9 cellular contexts compared by ENCODE assay signal in genomic region chrX:131783555-131784338, GRCh38.
DNase-seq lines count a peak whose midpoint lies in the region; ATAC-seq, FAIRE-seq and TF ChIP-seq lines count a peak whose summit lies in the region.
"Had no signal": no experiment of that assay in that cellular context is flagged by ENCODE, and none has a peak within 500 bp of the region (broad histone marks: within the 10 kb centered on the region; RNA-seq: fewer than 3 reads in every experiment).

No MANE protein-coding gene starts in this region.

- no peak for TF ChIP-seq POLR2A in GM12878 (IDR thresholded peaks at IDR 0.05; ENCODE audit: low read depth, low read length)

- CTCF ChIA-PET in GM12878 (lab: Yijun Ruan, JAX) = interaction anchor here (0.7 to 2.8 kb wide), 7 partner anchors 10 to 273 kb away, joined by 3 to 11 read pairs (median 4); no protein-coding TSS in a partner anchor

- H3K27me3 ChIP-seq in GM12878 (replicated peaks in 1 of 2; ENCODE audit: control insufficient read depth in 2 of 2, insufficient read depth in 2 of 2, low read length in 1 of 2) = no peaks in the 10 kb centered on the region

- no peaks in the 10 kb centered on the region for H3K4me1 Mint-ChIP-seq in stimulated activated naive CD8-positive, alpha-beta T cell treated with anti-CD3 and anti-CD28 coated beads, Interleukin-15, amount 100 ng/mL, for 72 hours

- peak; percentile 97 for DNase-seq in HT-29 (ENCODE audit: low spot score)
- DNase-seq in GM12878 (ENCODE audit: low read depth, low spot score) = peak; percentile 90
- DNase-seq in retinal pigment epithelial cell (ENCODE audit: low read depth) = no peak
- no peak for DNase-seq in EL
- DNase-seq in occipital lobe (lab: John Stamatoyannopoulos, UW) = no peak
- no peak for DNase-seq in stimulated activated naive CD8-positive, alpha-beta T cell treated with anti-CD3 and anti-CD28 coated beads, Interleukin-15, amount 100 ng/mL, for 72 hours

- 17% methylated on average over 15 of the region's 15 CpGs for WGBS in GM12878 (ENCODE audit: insufficient coverage, insufficient replicate concordance, low lambda C conversion rate, missing lambda C conversion rate)

- TF ChIP-seq RAD21 in GM12878 (IDR thresholded peaks at IDR 0.05; ENCODE audit: insufficient read depth, low read depth, low read length) = peak; percentile 77

- no peaks in the 10 kb centered on the region for H4K20me1 ChIP-seq in GM12878 (ENCODE audit: control insufficient read depth, insufficient read depth)

- H3K27ac ChIP-seq in GM12878 (ENCODE audit: control insufficient read depth, insufficient read depth) = no peak overlapping the region

- ATAC-seq in GM18858 (IDR thresholded peaks at IDR 0.05; ENCODE audit: unreplicated experiment) = peak; percentile 53
- peak; percentile 74 for ATAC-seq in GM12878
- ATAC-seq in GM19455 (IDR thresholded peaks at IDR 0.05; ENCODE audit: unreplicated experiment) = no peak
- ATAC-seq in stimulated activated naive CD8-positive, alpha-beta T cell treated with anti-CD3 and anti-CD28 coated beads, Interleukin-15, amount 100 ng/mL, for 72 hours = no peak

- POLR2A ChIA-PET in GM12878 (lab: Charles Lee) = interaction anchor here (0.6 kb wide), 1 partner anchor 781 kb away, joined by 3 read pairs; no protein-coding TSS in a partner anchor

- peak; percentile 68 for FAIRE-seq in GM12878 (lab: Jason Lieb, UNC)
- FAIRE-seq: islet of Langerhans had no signal

- no peaks in the 10 kb centered on the region for H3K9me3 Mint-ChIP-seq in stimulated activated naive CD8-positive, alpha-beta T cell treated with anti-CD3 and anti-CD28 coated beads, Interleukin-15, amount 100 ng/mL, for 72 hours

- TF ChIP-seq CTCF in GM12878 (IDR thresholded peaks at IDR 0.05 in 2 of 3, conservative IDR thresholded peaks at IDR 0.05 in 1 of 3; ENCODE audit: control insufficient read depth in 2 of 3, extremely low read depth in 1 of 3, insufficient read depth in 1 of 3, low read depth in 3 of 3, low read length in 3 of 3) = peak; percentile 41 to 71 (median 51); a peak in 5 of 6 replicates
- TF ChIP-seq CTCF in retinal pigment epithelial cell (conservative IDR thresholded peaks at IDR 0.05; ENCODE audit: low read depth, low read length) = peak; percentile 28

- H3K79me2 ChIP-seq in GM12878 (ENCODE audit: control insufficient read depth, insufficient read depth, low read length) = no peaks in the 10 kb centered on the region

- intact Hi-C loops in GM12878 (cut with micrococcal nuclease; ENCODE audit: unreplicated experiment) = loop anchor here (1.0 to 5.0 kb wide), 2 partner anchors 9 to 39 kb away; no protein-coding TSS in a partner anchor

- H3K9ac ChIP-seq in GM12878 (ENCODE audit: control insufficient read depth, insufficient read depth, low read length) = no peak overlapping the region

- H3K27me3 Mint-ChIP-seq in stimulated activated naive CD8-positive, alpha-beta T cell treated with anti-CD3 and anti-CD28 coated beads, Interleukin-15, amount 100 ng/mL, for 72 hours = no peaks in the 10 kb centered on the region

- no TSS peak for BruUV-seq in GM12878 (replicated peaks; lab: Mats Ljungman, UMichigan)

- SMC1A ChIA-PET in GM12878 (lab: Charles Lee; ENCODE audit: uncharacterized antibody, unreplicated experiment) = interaction anchor here (1.7 kb wide), 1 partner anchor 19 kb away, joined by 5 read pairs; no protein-coding TSS in a partner anchor

- peak overlapping the region; percentile 9; the same call in 1 of the 2 replicates for H3K4me3 ChIP-seq in GM12878
- no peak overlapping the region for H3K4me3 ChIP-seq in retinal pigment epithelial cell (ENCODE audit: low read length)

- no peaks in the 10 kb centered on the region for H3K36me3 ChIP-seq in GM12878 (ENCODE audit: control insufficient read depth in 2 of 2, insufficient read depth in 2 of 2, low read length in 1 of 2)

- no peaks in the 10 kb centered on the region for H3K9me3 ChIP-seq in GM12878 (replicated peaks; ENCODE audit: control insufficient read depth, insufficient read depth, low read length)

- no peak overlapping the region for H2AFZ ChIP-seq in GM12878 (ENCODE audit: control insufficient read depth, low read depth, low read length)

- no peak overlapping the region for H3K4me3 Mint-ChIP-seq in stimulated activated naive CD8-positive, alpha-beta T cell treated with anti-CD3 and anti-CD28 coated beads, Interleukin-15, amount 100 ng/mL, for 72 hours

- TF ChIP-seq EP300 in GM12878 (IDR thresholded peaks at IDR 0.05; ENCODE audit: borderline replicate concordance in 1 of 2, control insufficient read depth in 1 of 2, low read depth in 2 of 2, low read length in 2 of 2) = no peak

- peak overlapping the region; percentile 63 for H3K4me2 ChIP-seq in GM12878 (ENCODE audit: control insufficient read depth, insufficient read depth)

- H3K27ac Mint-ChIP-seq in stimulated activated naive CD8-positive, alpha-beta T cell treated with anti-CD3 and anti-CD28 coated beads, Interleukin-15, amount 100 ng/mL, for 72 hours = no peak overlapping the region

- in situ Hi-C loops in GM12878 (cut with MboI) = no loop called here

- RAD21 ChIA-PET in GM12878 (lab: Charles Lee; ENCODE audit: unreplicated experiment) = interaction anchor here (0.6 to 2.1 kb wide), 8 partner anchors 10 to 1533 kb away, joined by 3 to 7 read pairs (median 4); no protein-coding TSS in a partner anchor

- no peaks in the 10 kb centered on the region for H3K4me1 ChIP-seq in GM12878 (ENCODE audit: control insufficient read depth, insufficient read depth, low read length)

TF ChIP-seq in GM12878, 131 proteins besides CTCF, POLR2A, EP300 and RAD21 (continues in another document):
- TF ChIP-seq SMAD5 (IDR thresholded peaks at IDR 0.05; ENCODE audit: low read depth) (no peak), HCFC1 (IDR thresholded peaks at IDR 0.05; ENCODE audit: low read length) (peak; percentile 51), CEBPB (IDR thresholded peaks at IDR 0.05; ENCODE audit: borderline replicate concordance in 1 of 2, low read depth in 2 of 2, low read length in 2 of 2) (no peak), NR2F1 (conservative IDR thresholded peaks at IDR 0.05) (no peak), ATF2 (IDR thresholded peaks at IDR 0.05; ENCODE audit: low read length) (0 out of 2 replicates have a peak, but pooled peaks have one; percentile 21), MXI1 (IDR thresholded peaks at IDR 0.05; ENCODE audit: low read depth, low read length) (no peak; the same call in 1 of the 2 replicates), FOXM1 (IDR thresholded peaks at IDR 0.05; ENCODE audit: low read depth, low read length) (no peak), CHD2 (IDR thresholded peaks at IDR 0.05; ENCODE audit: borderline replicate concordance, low read depth, low read length) (peak; percentile 30; the same call in 1 of the 2 replicates), IRF3 (IDR thresholded peaks at IDR 0.05) (no peak), ZNF384 (IDR thresholded peaks at IDR 0.05; ENCODE audit: borderline replicate concordance, low read depth, low read length) (peak; percentile 100), MAX (IDR thresholded peaks at IDR 0.05; ENCODE audit: low read depth, low read length) (0 out of 2 replicates have a peak, but pooled peaks have one; percentile 27), CREM (IDR thresholded peaks at IDR 0.05; ENCODE audit: low read depth) (peak; percentile 66), PAX5 (IDR thresholded peaks at IDR 0.05; ENCODE audit: borderline replicate concordance, low read depth, low read length) (no peak), BCL11A (IDR thresholded peaks at IDR 0.05; ENCODE audit: low read depth, low read length) (no peak), BCLAF1 (IDR thresholded peaks at IDR 0.05) (no peak)

Comparison
In these comparisons a context has a peak if more than half of its experiments do, and no peak if none do; other contexts are left out.
1. ATAC-seq: peak in GM18858 (single experiment) and GM12878 (single experiment); none in GM19455 (single experiment) and stimulated activated naive CD8-positive, alpha-beta T cell treated with anti-CD3 and anti-CD28 coated beads, Interleukin-15, amount 100 ng/mL, for 72 hours (single experiment).
2. DNase-seq: peak in HT-29 (single experiment) and GM12878 (single experiment); none in retinal pigment epithelial cell (single experiment), EL (single experiment), occipital lobe (single experiment) and stimulated activated naive CD8-positive, alpha-beta T cell treated with anti-CD3 and anti-CD28 coated beads, Interleukin-15, amount 100 ng/mL, for 72 hours (0 of 2).